In genomic region chr21:42923553-42924432, GRCh38 we compare ENCODE assay signal across 8 cellular contexts. TPM values are rescaled to one million over a fixed set of nuclear protein-coding genes. Genes with fewer than 3 reads are reported as not detected.
DNase-seq lines count a peak whose midpoint lies in the region; ATAC-seq and TF ChIP-seq lines count a peak whose summit lies in the region.

No MANE protein-coding gene starts in this region.

- no peaks in the 10 kb centered on the region for H3K36me3 ChIP-seq in muscle layer of duodenum (ENCODE audit: control insufficient read depth in 1 of 2, insufficient read depth in 2 of 2, low read length in 2 of 2)

- H3K27ac ChIP-seq in muscle layer of duodenum (ENCODE audit: low read length), result no peak overlapping the region

- ATAC-seq in esophagus mucosa (peak; percentile 90), GM18873 (IDR thresholded peaks at IDR 0.05; ENCODE audit: low FRiP score, unreplicated experiment) (no peak)

- peak; percentile 99 for DNase-seq in Jurkat, Clone E6-1 (ENCODE audit: low read depth, low spot score)
- peak; percentile 100 for DNase-seq in OCI-M1 (lab: John Stamatoyannopoulos, UW)
- DNase-seq in activated T-cell treated with anti-CD3 and anti-CD28 coated beads for 24 hours (ENCODE audit: low read depth), result peak; percentile 68
- DNase-seq in stimulated activated CD8-positive, alpha-beta memory T cell treated with anti-CD3 and anti-CD28 coated beads, Interleukin-7, amount 100 ng/mL, for 1 hour (ENCODE audit: low read depth in 2 of 2), result peak; percentile 6 to 24

- H3K9me3 ChIP-seq in muscle layer of duodenum (ENCODE audit: control insufficient read depth in 1 of 2, low read length in 2 of 2), result no peaks in the 10 kb centered on the region

- no peaks in the 10 kb centered on the region for H3K4me1 ChIP-seq in muscle layer of duodenum (ENCODE audit: control insufficient read depth in 1 of 2, insufficient read depth in 2 of 2, low read length in 2 of 2)

- H3K27me3 ChIP-seq in muscle layer of duodenum (ENCODE audit: low read depth, low read length), result no peaks in the 10 kb centered on the region

- peak; percentile 14 for TF ChIP-seq POLR2A in GM15510 (IDR thresholded peaks at IDR 0.05; ENCODE audit: borderline replicate concordance, extremely low read depth, insufficient read length)

- peak overlapping the region; percentile 46 for H3K4me3 ChIP-seq in Jurkat, Clone E6-1 (ENCODE audit: low read length)
- peak overlapping the region; percentile 17 to 33 for H3K4me3 ChIP-seq in muscle layer of duodenum (ENCODE audit: low read depth in 1 of 2, low read length in 2 of 2)

RNA-seq across cellular contexts. Expression of gene ERVH48-1, which starts 1.6 kb away (rescaled TPM):
- polyA plus RNA-seq in Jurkat, Clone E6-1 (2012; ENCODE audit: insufficient read depth, insufficient read length), result 0.61 TPM
- not detected for total RNA-seq in esophagus mucosa

RNA-seq across cellular contexts. Expression of gene NDUFV3, which starts 30.7 kb away (rescaled TPM):
- 31.3 TPM for polyA plus RNA-seq in Jurkat, Clone E6-1 (2012; ENCODE audit: insufficient read depth, insufficient read length)
- 17.7 TPM for total RNA-seq in esophagus mucosa

RNA-seq across cellular contexts. Expression of gene WDR4, which starts 44.5 kb away (rescaled TPM):
- 27.9 TPM for polyA plus RNA-seq in Jurkat, Clone E6-1 (2012; ENCODE audit: insufficient read depth, insufficient read length)
- total RNA-seq in esophagus mucosa, result 19.8 TPM

RNA-seq across cellular contexts. Expression of gene PKNOX1, which starts 50.6 kb away (rescaled TPM):
- 18.3 TPM for polyA plus RNA-seq in Jurkat, Clone E6-1 (2012; ENCODE audit: insufficient read depth, insufficient read length)
- 12.1 TPM for total RNA-seq in esophagus mucosa

Comparison
In these comparisons a context has a peak if more than half of its experiments do, and no peak if none do; other contexts are left out.
1. DNase-seq: peak in every context shown above with its lines; median percentile 100 in OCI-M1; 99 in Jurkat, Clone E6-1; 68 in activated T-cell treated with anti-CD3 and anti-CD28 coated beads for 24 hours; 15 in stimulated activated CD8-positive, alpha-beta memory T cell treated with anti-CD3 and anti-CD28 coated beads, Interleukin-7, amount 100 ng/mL, for 1 hour.